Comparison of ENCODE assay signal across 8 cellular contexts in genomic region chr12:128259556-128260070, GRCh38. TPM values are rescaled to one million over a fixed set of nuclear protein-coding genes. Genes with fewer than 3 reads are reported as not detected.
DNase-seq lines count a peak whose midpoint lies in the region; ATAC-seq and TF ChIP-seq lines count a peak whose summit lies in the region.

No MANE protein-coding gene starts in this region.

- TF ChIP-seq CTCF in SK-N-SH (IDR thresholded peaks at IDR 0.05) (peak; percentile 37), chondrocyte (IDR thresholded peaks at IDR 0.05) (peak; percentile 86), mesothelial cell of epicardium (IDR thresholded peaks at IDR 0.05; ENCODE audit: unreplicated experiment) (peak; percentile 79)

- H3K9me3 ChIP-seq in SK-N-SH, result no peaks in the 10 kb centered on the region; the same call in 1 of the 2 replicates

- H3K36me3 Mint-ChIP-seq in chondrocyte (ENCODE audit: low read depth) (no peaks in the 10 kb centered on the region), mesothelial cell of epicardium (no peaks in the 10 kb centered on the region)

- no peaks in the 10 kb centered on the region for H4K20me1 ChIP-seq in SK-N-SH (ENCODE audit: insufficient read depth)

- no peaks in the 10 kb centered on the region for H3K9me2 ChIP-seq in SK-N-SH

- no peak overlapping the region for H2AFZ ChIP-seq in SK-N-SH (ENCODE audit: low read depth)

- H3K9me3 Mint-ChIP-seq in chondrocyte (ENCODE audit: low read depth) (peaks cover 14% of the 10 kb centered on the region), mesothelial cell of epicardium (peaks cover 12% of the 10 kb centered on the region)

- no peaks in the 10 kb centered on the region for H3K36me3 ChIP-seq in SK-N-SH (replicated peaks in 1 of 2; ENCODE audit: control insufficient read depth in 1 of 2, insufficient read depth in 2 of 2, low read length in 1 of 2)

- peak overlapping the region in 1 of 2 experiments; percentile 48; a peak in 1 of 4 replicates for H3K4me3 ChIP-seq in SK-N-SH (ENCODE audit: low read depth in 2 of 2, low read length in 1 of 2)

- ATAC-seq in SK-N-SH treated with all-trans-retinoic acid at 6 μM for 48 hours (no peak), GM21381 (IDR thresholded peaks at IDR 0.05; ENCODE audit: unreplicated experiment) (no peak), GM21367 (IDR thresholded peaks at IDR 0.05; ENCODE audit: unreplicated experiment) (no peak), GM19351 (IDR thresholded peaks at IDR 0.05; ENCODE audit: unreplicated experiment) (no peak)

- peak; percentile 75 for TF ChIP-seq RAD21 in SK-N-SH (IDR thresholded peaks at IDR 0.05; ENCODE audit: low read length)

- no peaks in the 10 kb centered on the region for H3K4me1 Mint-ChIP-seq in chondrocyte (ENCODE audit: low read depth)
- H3K4me1 Mint-ChIP-seq in mesothelial cell of epicardium, result peaks cover 1% of the 10 kb centered on the region

- CTCF ChIA-PET in SK-N-SH (lab: Yijun Ruan, JAX), result interaction anchor here (0.6 to 2.8 kb wide), 69 partner anchors 9 to 1755 kb away, joined by 3 to 87 read pairs (median 5); partner anchors contain the start of gene SLC15A4

- H3K27me3 Mint-ChIP-seq in chondrocyte (ENCODE audit: low read depth) (peaks cover 16% of the 10 kb centered on the region), mesothelial cell of epicardium (ENCODE audit: low read depth) (peaks cover 46% of the 10 kb centered on the region)

- POLR2A ChIA-PET in SK-N-SH (lab: Yijun Ruan, JAX), result interaction anchor here (0.9 to 1.1 kb wide), 2 partner anchors 14 to 564 kb away, joined by 4 read pairs; partner anchors contain the start of gene SLC15A4

- no peak for TF ChIP-seq EP300 in SK-N-SH (IDR thresholded peaks at IDR 0.05; ENCODE audit: borderline replicate concordance in 1 of 2, low read depth in 1 of 2, low read length in 1 of 2)

- H3K4me2 ChIP-seq in SK-N-SH, result no peak overlapping the region

- 0% methylated on average over 5 of the region's 5 CpGs for WGBS in SK-N-SH (ENCODE audit: low lambda C conversion rate)

- H3K79me2 ChIP-seq in SK-N-SH (ENCODE audit: insufficient read depth), result no peaks in the 10 kb centered on the region

- no peaks in the 10 kb centered on the region for H3F3A ChIP-seq in SK-N-SH (replicated peaks; ENCODE audit: insufficient read depth)

- H3K27ac ChIP-seq in SK-N-SH (ENCODE audit: low read depth in 2 of 2, low read length in 1 of 2), result no peak overlapping the region

- H3K27ac Mint-ChIP-seq in chondrocyte (ENCODE audit: unreplicated experiment) (no peak overlapping the region), mesothelial cell of epicardium (no peak overlapping the region)

- H3K4me1 ChIP-seq in SK-N-SH (ENCODE audit: control insufficient read depth in 1 of 2, insufficient read depth in 2 of 2, low read depth in 1 of 2, low read length in 1 of 2), result no peaks in the 10 kb centered on the region

- no peak overlapping the region for H3K9ac ChIP-seq in SK-N-SH

- DNase-seq in SK-N-SH, result peak; percentile 52
- DNase-seq in NCI-H2107 treated with DMSO at 0.1 percent for 48 hours (lab: John Stamatoyannopoulos, UW; ENCODE audit: unreplicated experiment), result peak; percentile 52
- DNase-seq in chondrocyte (ENCODE audit: low spot score), result no peak
- peak; percentile 28 to 54 for DNase-seq in mesothelial cell of epicardium (ENCODE audit: low spot score in 2 of 2, unreplicated experiment in 2 of 2)

- H3K4me3 Mint-ChIP-seq in chondrocyte (ENCODE audit: unreplicated experiment), result no peak overlapping the region
- H3K4me3 Mint-ChIP-seq in mesothelial cell of epicardium, result no peak overlapping the region

- H3K27me3 ChIP-seq in SK-N-SH (ENCODE audit: insufficient read depth), result no peaks in the 10 kb centered on the region

TF ChIP-seq in SK-N-SH, 30 proteins besides CTCF, POLR2A, EP300 and RAD21:
- TF ChIP-seq FOSL2 (IDR thresholded peaks at IDR 0.05; ENCODE audit: borderline replicate concordance, low read depth) (no peak), SMC3 (IDR thresholded peaks at IDR 0.05; ENCODE audit: low read depth, low read length) (peak; percentile 51)
TF ChIP-seq in SK-N-SH: peak in this region for 1.

TF ChIP-seq in SK-N-SH treated with all-trans-retinoic acid at 6 μM for 48 hours, 23 proteins besides CTCF, POLR2A, EP300 and RAD21:
- TF ChIP-seq ZFP30 (CRISPR knock-in tag; IDR thresholded peaks at IDR 0.05), result no peak
- TF ChIP-seq BACH2 (CRISPR knock-in tag; IDR thresholded peaks at IDR 0.05; ENCODE audit: borderline replicate concordance), result no peak
- TF ChIP-seq TOX (CRISPR knock-in tag; IDR thresholded peaks at IDR 0.05; ENCODE audit: borderline replicate concordance), result no peak
- no peak for TF ChIP-seq RARB (CRISPR knock-in tag; IDR thresholded peaks at IDR 0.05)
- no peak for TF ChIP-seq PPARA (CRISPR knock-in tag; IDR thresholded peaks at IDR 0.05; ENCODE audit: borderline replicate concordance)
- TF ChIP-seq ZC3H10 (CRISPR knock-in tag; IDR thresholded peaks at IDR 0.05), result no peak
- TF ChIP-seq, protein P1, sequence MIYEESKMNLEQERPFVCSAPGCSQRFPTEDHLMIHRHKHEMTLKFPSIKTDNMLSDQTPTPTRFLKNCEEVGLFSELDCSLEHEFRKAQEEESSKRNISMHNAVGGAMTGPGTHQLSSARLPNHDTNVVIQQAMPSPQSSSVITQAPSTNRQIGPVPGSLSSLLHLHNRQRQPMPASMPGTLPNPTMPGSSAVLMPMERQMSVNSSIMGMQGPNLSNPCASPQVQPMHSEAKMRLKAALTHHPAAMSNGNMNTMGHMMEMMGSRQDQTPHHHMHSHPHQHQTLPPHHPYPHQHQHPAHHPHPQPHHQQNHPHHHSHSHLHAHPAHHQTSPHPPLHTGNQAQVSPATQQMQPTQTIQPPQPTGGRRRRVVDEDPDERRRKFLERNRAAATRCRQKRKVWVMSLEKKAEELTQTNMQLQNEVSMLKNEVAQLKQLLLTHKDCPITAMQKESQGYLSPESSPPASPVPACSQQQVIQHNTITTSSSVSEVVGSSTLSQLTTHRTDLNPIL (CRISPR knock-in tag; IDR thresholded peaks at IDR 0.05; ENCODE audit: low read depth), result no peak
- TF ChIP-seq SNAI2 (CRISPR knock-in tag; IDR thresholded peaks at IDR 0.05), result no peak
- TF ChIP-seq ZNF565 (CRISPR knock-in tag; conservative IDR thresholded peaks at IDR 0.05; ENCODE audit: low read depth), result no peak
- no peak for TF ChIP-seq ZFP3 (CRISPR knock-in tag; IDR thresholded peaks at IDR 0.05)
- TF ChIP-seq ZNF70 (CRISPR knock-in tag; IDR thresholded peaks at IDR 0.05), result no peak

RNA-seq across cellular contexts. Expression of gene TMEM132C, which starts 7.4 kb away (rescaled TPM):
- polyA plus RNA-seq in SK-N-SH (2012; rRNA removed), result not detected in 2 replicates
- polyA plus RNA-seq in SK-N-SH (2012; cell fraction: cytosol; rRNA removed), result under 0.01 and 0.01 TPM in 2 replicates
- 0.02 TPM in 1 of 2 replicates, not detected in the other for polyA plus RNA-seq in SK-N-SH (2012; cell fraction: nucleus; rRNA removed)
- total RNA-seq in chondrocyte (not detected in 3 replicates), mesothelial cell of epicardium (24.2 to 26.0 TPM (median 25.5 TPM) in 3 replicates)

Comparison
In these comparisons a context has a peak if more than half of its experiments do, and no peak if none do; other contexts are left out.
1. RNA of gene TMEM132C, which starts 7.4 kb away (total RNA-seq): 24.2 to 26.0 TPM in mesothelial cell of epicardium; not detected in chondrocyte; every median in the first group is over 10 times any median in the second.
2. Peak in every context shown above with its lines, with median percentiles within 50 percentile points of each other: CTCF ChIP-seq.